21 cellular contexts compared by ENCODE assay signal in the genomic region with DNA sequence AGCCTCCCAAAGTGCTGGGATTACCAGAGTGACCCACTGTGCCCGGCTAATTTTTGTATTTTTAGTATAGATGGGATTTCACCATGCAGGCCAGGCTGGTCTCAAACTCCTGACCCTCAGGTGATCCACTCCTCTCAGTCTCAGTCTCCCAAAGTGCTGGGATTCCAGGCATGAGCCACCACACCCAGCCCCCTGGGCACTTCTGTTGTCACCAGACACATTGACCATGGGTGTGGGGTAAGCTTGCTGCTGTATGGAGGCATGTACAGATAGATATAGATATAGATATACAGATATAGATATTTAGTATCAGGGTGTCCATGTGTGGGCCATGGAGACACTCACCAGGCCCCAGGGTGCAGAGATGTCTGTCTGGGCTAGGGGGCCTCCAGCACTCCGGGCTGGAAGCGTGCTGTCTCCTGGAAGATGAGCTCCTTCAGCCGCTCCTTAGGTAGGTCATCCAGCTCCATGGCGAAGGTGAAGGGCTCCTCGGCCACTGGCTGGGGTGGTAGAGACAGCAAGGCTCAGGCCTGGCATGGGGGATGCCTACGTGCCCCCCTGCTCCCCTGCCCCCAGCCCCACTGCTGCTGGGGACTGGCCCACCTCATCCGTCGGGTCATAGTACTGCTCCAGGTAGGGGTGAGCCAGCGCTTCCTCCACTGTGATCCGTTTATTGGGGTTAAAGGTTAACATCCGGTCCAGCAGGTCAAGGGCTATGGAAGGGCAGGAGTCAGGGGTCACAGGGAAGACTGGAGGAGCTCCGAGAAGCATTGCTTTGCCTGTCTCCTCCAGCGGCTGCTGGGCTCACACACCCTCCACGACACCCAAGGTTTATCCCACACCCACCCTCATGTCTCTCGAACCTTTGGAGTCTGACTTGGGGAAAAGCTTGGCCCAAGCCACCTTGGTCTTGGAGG. TPM values are rescaled to one million over a fixed set of nuclear protein-coding genes. Genes with fewer than 3 reads are reported as not detected.
DNase-seq lines count a peak whose midpoint lies in the region; ATAC-seq, FAIRE-seq and TF ChIP-seq lines count a peak whose summit lies in the region.
"Had no signal": no experiment of that assay in that cellular context is flagged by ENCODE, and none has a peak within 500 bp of the region (broad histone marks: within the 10 kb centered on the region; RNA-seq: fewer than 3 reads in every experiment).

No MANE protein-coding gene starts in this region.

- no peaks in the 10 kb centered on the region for H3K27me3 Mint-ChIP-seq in T-helper 17 cell
- no peaks in the 10 kb centered on the region for H3K27me3 Mint-ChIP-seq in type B pancreatic cell
- no peaks in the 10 kb centered on the region for H3K27me3 Mint-ChIP-seq in CD4-positive, alpha-beta T cell

- H3K27ac ChIP-seq in HEK293 (ENCODE audit: extremely low read depth, low read depth, low read length): no peak overlapping the region
- H3K27ac ChIP-seq in CD4-positive, alpha-beta T cell (ENCODE audit: low read depth, low read length): no peak overlapping the region
- H3K27ac ChIP-seq: A549 had no signal

- no peaks in the 10 kb centered on the region for H3K9me3 ChIP-seq in HEK293 (ENCODE audit: control insufficient read depth, insufficient read depth, low read depth, low read length)
- H3K9me3 ChIP-seq in T-helper 17 cell (ENCODE audit: control insufficient read depth, low read length, poor library complexity, severe bottlenecking): no peaks in the 10 kb centered on the region
- no peaks in the 10 kb centered on the region for H3K9me3 ChIP-seq in mucosa of descending colon
- no peaks in the 10 kb centered on the region for H3K9me3 ChIP-seq in CD4-positive, alpha-beta T cell (ENCODE audit: control insufficient read depth, low read length)
- H3K9me3 ChIP-seq: A549, BE2C, Caco-2 had no signal

- CTCF ChIA-PET in HEK293 (lab: Yijun Ruan, JAX): no interaction called here
- CTCF ChIA-PET in CD4-positive, alpha-beta T cell (lab: Charles Lee): no interaction called here

- intact Hi-C loops in mucosa of descending colon (cut with DNase I, micrococcal nuclease): no loop called here
- intact Hi-C loops in CD4-positive, alpha-beta T cell (cut with DNase I, micrococcal nuclease): loop anchor here in 1 of 2 experiments (10.0 kb wide), 1 partner anchor 52 kb away; a partner anchor contains a TSS

- H3K36me3 ChIP-seq in HEK293 (ENCODE audit: control insufficient read depth in 2 of 2, insufficient read depth in 1 of 2, low read length in 2 of 2): peaks cover 9 to 87% of the 10 kb centered on the region in 2 experiments; a peak in 2 of 3 replicates
- no peaks in the 10 kb centered on the region for H3K36me3 ChIP-seq in mucosa of descending colon (ENCODE audit: low read depth)

- H3K27ac Mint-ChIP-seq in T-helper 17 cell (peak overlapping the region; percentile 75), type B pancreatic cell (peak overlapping the region; percentile 29)
- no peak overlapping the region for H3K27ac Mint-ChIP-seq in CD4-positive, alpha-beta T cell
- H3K27ac Mint-ChIP-seq: HFFc6 had no signal

- FAIRE-seq in HTR-8/SVneo (lab: Jason Lieb, UNC): no peak
- FAIRE-seq: A549, GM12878, H54 had no signal

- TF ChIP-seq CTCF in HEK293 (tag by site-specific recombination; IDR thresholded peaks at IDR 0.05) (no peak), mucosa of descending colon (IDR thresholded peaks at IDR 0.05) (no peak), type B pancreatic cell (conservative IDR thresholded peaks at IDR 0.05) (no peak)
- TF ChIP-seq CTCF in CD4-positive, alpha-beta T cell (IDR thresholded peaks at IDR 0.05): no peak

- no peaks in the 10 kb centered on the region for H3K27me3 ChIP-seq in CD4-positive, alpha-beta T cell (ENCODE audit: control insufficient read depth, insufficient read depth, low read length)
- H3K27me3 ChIP-seq: BE2C had no signal

- POLR2A ChIA-PET in HEK293 (lab: Yijun Ruan, JAX): interaction anchor here (1.0 kb wide), 1 partner anchor 301 kb away, joined by 3 read pairs; no protein-coding TSS in a partner anchor
- POLR2A ChIA-PET in CD4-positive, alpha-beta T cell (lab: Charles Lee): interaction anchor here (0.6 kb wide), 1 partner anchor 67 kb away, joined by 3 read pairs; a partner anchor contains a TSS

- H3K36me3 Mint-ChIP-seq in T-helper 17 cell (ENCODE audit: low read depth) (no peaks in the 10 kb centered on the region), type B pancreatic cell (peaks cover 3% of the 10 kb centered on the region)
- peaks cover 65% of the 10 kb centered on the region for H3K36me3 Mint-ChIP-seq in CD4-positive, alpha-beta T cell (ENCODE audit: low read depth)

- H3K9me3 Mint-ChIP-seq in type B pancreatic cell: no peaks in the 10 kb centered on the region
- H3K9me3 Mint-ChIP-seq in CD4-positive, alpha-beta T cell: no peaks in the 10 kb centered on the region
- H3K9me3 Mint-ChIP-seq: HFFc6 had no signal

- H3K4me3 ChIP-seq in HEK293 (ENCODE audit: low read depth, low read length) (no peak overlapping the region), mucosa of descending colon (no peak overlapping the region)
- H3K4me3 ChIP-seq: A549, GM12878 had no signal

- H3K4me1 ChIP-seq in HEK293 (ENCODE audit: control insufficient read depth, insufficient read depth, low read length) (no peaks in the 10 kb centered on the region), mucosa of descending colon (ENCODE audit: low read depth) (peaks cover 80% of the 10 kb centered on the region)

- H3K4me3 Mint-ChIP-seq in T-helper 17 cell (no peak overlapping the region), type B pancreatic cell (no peak overlapping the region)
- no peak overlapping the region for H3K4me3 Mint-ChIP-seq in CD4-positive, alpha-beta T cell
- H3K4me3 Mint-ChIP-seq: HFFc6 had no signal

- peaks cover 26% of the 10 kb centered on the region for H3K4me1 Mint-ChIP-seq in T-helper 17 cell
- peaks cover 8% of the 10 kb centered on the region for H3K4me1 Mint-ChIP-seq in type B pancreatic cell (ENCODE audit: unreplicated experiment)
- peaks cover 24% of the 10 kb centered on the region for H3K4me1 Mint-ChIP-seq in CD4-positive, alpha-beta T cell (ENCODE audit: low read depth)

- ATAC-seq in T-helper 17 cell (no peak), mucosa of descending colon (no peak)
- ATAC-seq in CD4-positive, alpha-beta T cell (ENCODE audit: poor library complexity): no peak
- ATAC-seq: A549, GM12878 had no signal

- DNase-seq in T-helper 17 cell (no peak), mucosa of descending colon (peak in 2 of 3 donors; percentile 19 to 40), type B pancreatic cell (ENCODE audit: extremely low spot score, unreplicated experiment) (no peak), cortex of kidney (lab: John Stamatoyannopoulos, UW) (no peak), HTR-8/SVneo (ENCODE audit: insufficient read length, low spot score) (no peak)
- no peak for DNase-seq in CD4-positive, alpha-beta T cell
- DNase-seq: BE2C, Caco-2, DND-41, HFFc6, KG1, NCI-H1105, NCI-H146, NCI-H2029, NCI-H2227 treated with DMSO at 0.1 percent for 48 hours, NCI-H510A treated with DMSO at 0.1 percent for 48 hours, NCI-H748 treated with DMSO at 0.1 percent for 48 hours had no signal

TF ChIP-seq in HEK293, 187 proteins besides CTCF, POLR2A, EP300 and RAD21 (continues in another document):
- TF ChIP-seq, protein P1, sequence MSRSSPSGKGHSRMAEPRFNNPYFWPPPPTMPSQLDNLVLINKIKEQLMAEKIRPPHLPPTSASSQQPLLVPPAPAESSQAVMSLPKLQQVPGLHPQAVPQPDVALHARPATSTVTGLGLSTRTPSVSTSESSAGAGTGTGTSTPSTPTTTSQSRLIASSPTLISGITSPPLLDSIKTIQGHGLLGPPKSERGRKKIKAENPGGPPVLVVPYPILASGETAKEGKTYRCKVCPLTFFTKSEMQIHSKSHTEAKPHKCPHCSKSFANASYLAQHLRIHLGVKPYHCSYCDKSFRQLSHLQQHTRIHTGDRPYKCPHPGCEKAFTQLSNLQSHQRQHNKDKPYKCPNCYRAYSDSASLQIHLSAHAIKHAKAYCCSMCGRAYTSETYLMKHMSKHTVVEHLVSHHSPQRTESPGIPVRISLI (tag by site-specific recombination; IDR thresholded peaks at IDR 0.05): no peak
- TF ChIP-seq BCL11B (tag by site-specific recombination; IDR thresholded peaks at IDR 0.05; ENCODE audit: low read depth): peak; percentile 46; the same call in 1 of the 2 replicates

RNA-seq across cellular contexts. Expression of a gene that starts 3.2 kb away (rescaled TPM):
- total RNA-seq in T-helper 17 cell (10 to 100 TPM; 12.6 to 13.7 TPM), mucosa of descending colon (10 to 100 TPM; 29.6 to 75.3 (median 51.7) TPM), type B pancreatic cell (ENCODE audit: low replicate concordance) (19.7 and 23.2 TPM in 2 replicates)
- 1 to 10 TPM; 5.2 to 6.4 TPM for total RNA-seq in CD4-positive, alpha-beta T cell

RNA-seq across cellular contexts. Expression of a gene that starts 6.5 kb away (rescaled TPM):
- 10 to 100 TPM; 76.5 to 77.6 TPM for total RNA-seq in T-helper 17 cell
- total RNA-seq in mucosa of descending colon: 100 to 1,000 TPM; 200 to 378 (median 285) TPM
- total RNA-seq in type B pancreatic cell (ENCODE audit: low replicate concordance): 79.6 and 88.0 TPM in 2 replicates
- total RNA-seq in CD4-positive, alpha-beta T cell: 10 to 100 TPM; 49.0 to 51.5 TPM

RNA-seq across cellular contexts. Expression of a gene that starts 20.5 kb away (rescaled TPM):
- total RNA-seq in T-helper 17 cell (100 to 1,000 TPM in 1 of 2 donors, 10 to 100 TPM in 1; 94.9 to 131 TPM), mucosa of descending colon (10 to 100 TPM; 30.5 to 78.4 (median 69.3) TPM), type B pancreatic cell (ENCODE audit: low replicate concordance) (37.9 and 61.9 TPM in 2 replicates)
- 100 to 1,000 TPM; 154 to 166 TPM for total RNA-seq in CD4-positive, alpha-beta T cell

RNA-seq across cellular contexts. Expression of a gene that starts 24.8 kb away (rescaled TPM):
- total RNA-seq in T-helper 17 cell (under 1 TPM; 0.65 to 0.94 TPM), mucosa of descending colon (1 to 10 TPM in 1 of 3 donors, under 1 TPM in 2; 0.63 to 1.9 (median 0.90) TPM), type B pancreatic cell (ENCODE audit: low replicate concordance) (1.6 TPM in 2 replicates)
- total RNA-seq in CD4-positive, alpha-beta T cell: under 1 TPM; 0.42 to 0.47 TPM

RNA-seq across cellular contexts. Expression of a gene that starts 40.8 kb away (rescaled TPM):
- total RNA-seq in T-helper 17 cell (10 to 100 TPM; 80.8 to 89.3 TPM), mucosa of descending colon (100 to 1,000 TPM in 2 of 3 donors, 10 to 100 TPM in 1; 71.7 to 109 (median 102) TPM), type B pancreatic cell (ENCODE audit: low replicate concordance) (128 and 155 TPM in 2 replicates)
- total RNA-seq in CD4-positive, alpha-beta T cell: 10 to 100 TPM; 83.9 to 87.3 TPM

Comparison
In these comparisons a context has a peak if more than half of its experiments do, and no peak if none do; other contexts are left out.
1. DNase-seq: peak in mucosa of descending colon (2 of 3); none in T-helper 17 cell (0 of 3), type B pancreatic cell (single experiment), cortex of kidney (single experiment), CD4-positive, alpha-beta T cell (0 of 10) and HTR-8/SVneo (single experiment).